ENCODE assay signal across 6 cellular contexts in the genomic region with DNA sequence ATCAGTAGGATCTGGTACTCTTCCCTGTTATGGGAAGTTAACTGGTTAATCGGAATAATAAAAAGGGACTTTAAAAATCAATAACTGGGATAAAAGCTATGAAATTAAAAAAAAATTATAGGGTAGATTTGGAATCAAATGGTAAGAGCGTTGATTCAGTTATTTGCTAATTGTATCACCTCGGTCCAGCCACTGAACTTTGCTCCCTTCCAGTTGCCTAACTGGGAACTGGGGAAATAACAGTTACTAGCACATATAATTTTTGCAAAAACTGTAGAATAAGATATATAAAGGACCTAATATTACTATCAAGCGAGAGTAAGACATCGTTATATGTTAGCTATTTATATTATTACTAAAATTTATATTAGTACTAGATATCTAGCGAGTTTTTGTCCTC.
"Had no signal": no experiment of that assay in that cellular context is flagged by ENCODE, and none has a peak within 500 bp of the region (broad histone marks: within the 10 kb centered on the region; RNA-seq: fewer than 3 reads in every experiment).

No MANE protein-coding gene starts in this region.

- DNase-seq: IMR-90, KBM-7, KG1 had no signal

- ATAC-seq: K562 had no signal

- H3K27ac ChIP-seq: HL-60 had no signal

- FAIRE-seq: HTR-8/SVneo, K562 had no signal

- H3K4me3 ChIP-seq: K562 had no signal
